In genomic region chr22:45221201-45221600, GRCh38 we compare ENCODE assay signal across 25 cellular contexts.
"Had no signal": no experiment of that assay in that cellular context is flagged by ENCODE, and none has a peak within 500 bp of the region (broad histone marks: within the 10 kb centered on the region; RNA-seq: fewer than 3 reads in every experiment).

No MANE protein-coding gene starts in this region.

- DNase-seq: activated CD4-positive, alpha-beta memory T cell treated with anti-CD3 and anti-CD28 coated beads, Interleukin-2, amount 10 ng/mL, durations not matched to agents 7 days and 5 days; activated CD4-positive, alpha-beta T cell treated with anti-CD3 and anti-CD28 coated beads for 48 hours; activated CD8-positive, alpha-beta memory T cell treated with anti-CD3 and anti-CD28 coated beads, Interleukin-2, amount 10 ng/mL, durations not matched to agents 7 days and 5 days; activated gamma-delta T cell treated with Interleukin-2 at 50 U/mL for 16 hours; activated T-cell treated with anti-CD3 and anti-CD28 coated beads for 4 hours; aorta; effector memory CD8-positive, alpha-beta T cell; glutamatergic neuron; immature natural killer cell; naive thymus-derived CD8-positive, alpha-beta T cell; occipital lobe; small intestine; stimulated activated CD4-positive, alpha-beta T cell treated with anti-CD3 and anti-CD28 coated beads, Interleukin-2, amount 100 ng/mL, for 24 hours; stimulated activated naive B cell treated with anti-CD40 and anti-IgM and Interleukin-4, amounts not matched to agents 10 μg/mL and 1 μg/mL and 100 μg/mL, for 72 hours; T-helper 17 cell; upper lobe of left lung had no signal

- ATAC-seq: activated CD8-positive, alpha-beta memory T cell treated with anti-CD3 and anti-CD28 coated beads, Interleukin-2, amount 10 ng/mL, durations not matched to agents 7 days and 5 days; effector memory CD8-positive, alpha-beta T cell; left lung; naive thymus-derived CD8-positive, alpha-beta T cell; sciatic nerve; stimulated activated naive B cell treated with anti-CD40 and anti-IgM and Interleukin-4, amounts not matched to agents 10 μg/mL and 1 μg/mL and 100 μg/mL, for 72 hours; T-helper 17 cell had no signal

- H3K4me3 ChIP-seq: esophagus muscularis mucosa, hepatocyte, left lung, lung, upper lobe of left lung had no signal

- H3K27ac Mint-ChIP-seq: activated CD4-positive, alpha-beta memory T cell treated with anti-CD3 and anti-CD28 coated beads, Interleukin-2, amount 10 ng/mL, durations not matched to agents 7 days and 5 days; activated CD8-positive, alpha-beta memory T cell treated with anti-CD3 and anti-CD28 coated beads, Interleukin-2, amount 10 ng/mL, durations not matched to agents 7 days and 5 days; activated naive CD4-positive, alpha-beta T cell treated with anti-CD3 and anti-CD28 coated beads, Interleukin-2, amount 50 U/mL, for 24 hours; brain; effector memory CD8-positive, alpha-beta T cell; mesothelial cell of epicardium; stimulated activated naive B cell treated with anti-CD40 and anti-IgM and Interleukin-4, amounts not matched to agents 10 μg/mL and 1 μg/mL and 100 μg/mL, for 72 hours; T-helper 17 cell had no signal

- H3K27me3 ChIP-seq: esophagus muscularis mucosa, hepatocyte, left lung, upper lobe of left lung had no signal

- H3K4me2 ChIP-seq: hepatocyte had no signal

- H3K9me3 Mint-ChIP-seq: activated CD4-positive, alpha-beta memory T cell treated with anti-CD3 and anti-CD28 coated beads, Interleukin-2, amount 10 ng/mL, durations not matched to agents 7 days and 5 days; activated naive CD4-positive, alpha-beta T cell treated with anti-CD3 and anti-CD28 coated beads, Interleukin-2, amount 50 U/mL, for 24 hours; brain; effector memory CD8-positive, alpha-beta T cell; immature natural killer cell; mesothelial cell of epicardium; naive thymus-derived CD8-positive, alpha-beta T cell; stimulated activated naive B cell treated with anti-CD40 and anti-IgM and Interleukin-4, amounts not matched to agents 10 μg/mL and 1 μg/mL and 100 μg/mL, for 72 hours had no signal

- H3K4me3 Mint-ChIP-seq: activated CD4-positive, alpha-beta memory T cell treated with anti-CD3 and anti-CD28 coated beads, Interleukin-2, amount 10 ng/mL, durations not matched to agents 7 days and 5 days; activated CD8-positive, alpha-beta memory T cell treated with anti-CD3 and anti-CD28 coated beads, Interleukin-2, amount 10 ng/mL, durations not matched to agents 7 days and 5 days; activated naive CD4-positive, alpha-beta T cell treated with anti-CD3 and anti-CD28 coated beads, Interleukin-2, amount 50 U/mL, for 24 hours; brain; effector memory CD8-positive, alpha-beta T cell; immature natural killer cell; mesothelial cell of epicardium; stimulated activated naive B cell treated with anti-CD40 and anti-IgM and Interleukin-4, amounts not matched to agents 10 μg/mL and 1 μg/mL and 100 μg/mL, for 72 hours; T-helper 17 cell had no signal

- H3K27me3 Mint-ChIP-seq: activated CD4-positive, alpha-beta memory T cell treated with anti-CD3 and anti-CD28 coated beads, Interleukin-2, amount 10 ng/mL, durations not matched to agents 7 days and 5 days; activated CD8-positive, alpha-beta memory T cell treated with anti-CD3 and anti-CD28 coated beads, Interleukin-2, amount 10 ng/mL, durations not matched to agents 7 days and 5 days; activated naive CD4-positive, alpha-beta T cell treated with anti-CD3 and anti-CD28 coated beads, Interleukin-2, amount 50 U/mL, for 24 hours; effector memory CD8-positive, alpha-beta T cell; naive thymus-derived CD8-positive, alpha-beta T cell; stimulated activated naive B cell treated with anti-CD40 and anti-IgM and Interleukin-4, amounts not matched to agents 10 μg/mL and 1 μg/mL and 100 μg/mL, for 72 hours; T-helper 17 cell had no signal

- H3K27ac ChIP-seq: esophagus muscularis mucosa, hepatocyte, left lung, upper lobe of left lung had no signal

- FAIRE-seq: frontal cortex, small intestine had no signal

- H3K36me3 Mint-ChIP-seq: activated CD8-positive, alpha-beta memory T cell treated with anti-CD3 and anti-CD28 coated beads, Interleukin-2, amount 10 ng/mL, durations not matched to agents 7 days and 5 days; activated naive CD4-positive, alpha-beta T cell treated with anti-CD3 and anti-CD28 coated beads, Interleukin-2, amount 50 U/mL, for 24 hours; brain; immature natural killer cell; mesothelial cell of epicardium; naive thymus-derived CD8-positive, alpha-beta T cell had no signal

- H2AFZ ChIP-seq: hepatocyte had no signal
